22 cellular contexts compared by ENCODE assay signal in genomic region chr10:1404236-1404952, GRCh38.
DNase-seq lines count a peak whose midpoint lies in the region; ATAC-seq, FAIRE-seq and TF ChIP-seq lines count a peak whose summit lies in the region.
"Had no signal": no experiment of that assay in that cellular context is flagged by ENCODE, and none has a peak within 500 bp of the region (broad histone marks: within the 10 kb centered on the region; RNA-seq: fewer than 3 reads in every experiment).

No MANE protein-coding gene starts in this region.

- H3K4me3 ChIP-seq in vagina = no peak overlapping the region
- H3K4me3 ChIP-seq: SJCRH30 had no signal

- no peaks in the 10 kb centered on the region for H3K9me3 ChIP-seq in vagina
- H3K9me3 ChIP-seq: SJCRH30 had no signal

- intact Hi-C loops in vagina (cut with DNase I) = no loop called here

- H3K36me3 ChIP-seq in vagina = no peaks in the 10 kb centered on the region
- H3K36me3 ChIP-seq: SJCRH30 had no signal

- TF ChIP-seq CTCF in vagina (IDR thresholded peaks at IDR 0.05) = no peak

- TF ChIP-seq POLR2A in vagina (IDR thresholded peaks at IDR 0.05) = no peak

- H3K27me3 ChIP-seq in vagina = no peaks in the 10 kb centered on the region
- H3K27me3 ChIP-seq: SJCRH30 had no signal

- no peak for ATAC-seq in HG03520 (IDR thresholded peaks at IDR 0.05; ENCODE audit: unreplicated experiment)
- ATAC-seq: PC-3 had no signal

- no peak for FAIRE-seq in urothelium cell line (lab: Jason Lieb, UNC)
- FAIRE-seq: D721Med, H54 had no signal

- peak; percentile 24 for DNase-seq in activated CD8-positive, alpha-beta memory T cell treated with anti-CD3 and anti-CD28 coated beads for 24 hours
- DNase-seq in activated CD8-positive, alpha-beta memory T cell treated with anti-CD3 and anti-CD28 coated beads, Interleukin-2, amount 50 U/mL, for 4 hours = no peak
- peak; percentile 42 for DNase-seq in ecto neural progenitor cell (ENCODE audit: low spot score)
- DNase-seq in mucosa of gallbladder (ENCODE audit: low spot score) = peak; percentile 7
- peak; percentile 58 to 82 for DNase-seq in vagina (ENCODE audit: extremely low spot score in 2 of 2)
- no peak for DNase-seq in urothelium cell line (ENCODE audit: low spot score)
- DNase-seq in SW480 (ENCODE audit: low spot score) = no peak
- DNase-seq: 8988T; ACHN; KBM-7; MV-4-11; NCI-H1105 treated with DMSO at 0.1 percent for 48 hours; NCI-H146; NCI-H2029 treated with DMSO at 0.1 percent for 48 hours; NCI-H446 treated with DMSO at 0.1 percent for 48 hours; NCI-H526; NK-92 treated with Interleukin-12 subunit alpha and Interleukin-12 subunit beta, amount 100 ng/mL, for 24 hours; PC-3; SJCRH30 had no signal

- no peaks in the 10 kb centered on the region for H3K4me1 ChIP-seq in vagina
- H3K4me1 ChIP-seq: SJCRH30 had no signal

- no peak overlapping the region for H3K27ac ChIP-seq in vagina
- H3K27ac ChIP-seq: SJCRH30 had no signal

Comparison
In these comparisons a context has a peak if more than half of its experiments do, and no peak if none do; other contexts are left out.
1. DNase-seq: peak in activated CD8-positive, alpha-beta memory T cell treated with anti-CD3 and anti-CD28 coated beads for 24 hours (single experiment), ecto neural progenitor cell (single experiment), mucosa of gallbladder (single experiment) and vagina (2 of 2); none in activated CD8-positive, alpha-beta memory T cell treated with anti-CD3 and anti-CD28 coated beads, Interleukin-2, amount 50 U/mL, for 4 hours (single experiment), urothelium cell line (single experiment) and SW480 (single experiment).